13 cellular contexts compared by ENCODE assay signal in the genomic region with DNA sequence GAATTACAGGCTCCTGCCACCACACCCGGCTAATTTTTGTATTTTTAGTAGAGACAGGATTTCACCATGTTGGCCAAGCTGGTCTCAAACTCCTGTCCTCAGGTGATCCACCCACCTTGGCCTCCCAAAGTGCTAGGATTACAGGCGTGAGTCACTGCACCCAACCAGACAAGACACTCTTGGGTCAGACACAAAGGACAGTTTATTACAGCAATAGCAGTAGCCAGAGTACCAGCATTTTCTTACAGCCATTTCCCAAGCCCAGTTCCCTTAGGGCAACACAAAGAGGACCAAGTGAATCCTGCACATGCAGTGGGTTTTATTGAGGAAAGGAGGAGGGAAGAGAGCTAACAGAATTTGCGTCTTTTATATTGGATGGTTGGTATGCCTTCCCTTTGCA. TPM values are rescaled to one million over a fixed set of nuclear protein-coding genes. Genes with fewer than 3 reads are reported as not detected.
DNase-seq lines count a peak whose midpoint lies in the region; ATAC-seq, FAIRE-seq and TF ChIP-seq lines count a peak whose summit lies in the region.
"Not testable (repeated sequence)": the region's sequence is repeated elsewhere in the genome, so short reads cannot be mapped to it uniquely, and the experiment has no call there.
"Had no signal": no experiment of that assay in that cellular context is flagged by ENCODE, and none has a peak within 500 bp of the region (broad histone marks: within the 10 kb centered on the region; RNA-seq: fewer than 3 reads in every experiment).

No MANE protein-coding gene starts in this region.

- H3K27me3 ChIP-seq in mammary epithelial cell (ENCODE audit: insufficient read depth, low read length); HepG2 (ENCODE audit: control insufficient read depth in 1 of 2, insufficient read depth in 2 of 2, low read length in 2 of 2); lower lobe of right lung (ENCODE audit: low read depth); osteoblast (ENCODE audit: insufficient read depth, low read length); upper lobe of right lung: not testable (repeated sequence)

- dilution Hi-C loops in mammary epithelial cell (cut with HindIII; ENCODE audit: low sequenced_read_pairs): loop anchor here (10.0 kb wide), 2 partner anchors 86 to 326 kb away; no protein-coding TSS in a partner anchor

- not testable (repeated sequence) for H3K36me3 ChIP-seq in mammary epithelial cell (ENCODE audit: insufficient read depth, low read length); HepG2 (replicated peaks in 1 of 2; ENCODE audit: control insufficient read depth in 1 of 2, insufficient read depth in 2 of 2, low read length in 2 of 2); lower lobe of right lung; osteoblast (ENCODE audit: insufficient read depth, low read length); upper lobe of right lung

- not testable (repeated sequence) for TF ChIP-seq CTCF in C4-2B (conservative IDR thresholded peaks at IDR 0.05); mammary epithelial cell (conservative IDR thresholded peaks at IDR 0.05 in 1 of 2, IDR thresholded peaks at IDR 0.05 in 1 of 2; ENCODE audit: extremely low read depth in 1 of 2, insufficient read depth in 1 of 2, low read depth in 1 of 2, low read length in 2 of 2); epithelial cell of esophagus (IDR thresholded peaks at IDR 0.05; ENCODE audit: insufficient read depth, low read depth, low read length, missing control alignments); HepG2 (CRISPR knock-in tag; IDR thresholded peaks at IDR 0.05); lower lobe of right lung (IDR thresholded peaks at IDR 0.05); osteoblast (IDR thresholded peaks at IDR 0.05; ENCODE audit: extremely low read depth, low read depth, low read length); upper lobe of right lung (IDR thresholded peaks at IDR 0.05)

- not testable (repeated sequence) for TF ChIP-seq EP300 in HepG2 (IDR thresholded peaks at IDR 0.05; ENCODE audit: low read depth in 2 of 2, low read length in 2 of 2); HepG2 (CRISPR knock-in tag; IDR thresholded peaks at IDR 0.05; ENCODE audit: borderline replicate concordance)

- not testable (repeated sequence) for H3K9me3 ChIP-seq in mammary epithelial cell (replicated peaks; ENCODE audit: insufficient read depth, low read length); HepG2 (ENCODE audit: low read length); lower lobe of right lung; osteoblast (ENCODE audit: low read depth, low read length); upper lobe of right lung

- POLR2A ChIA-PET in HepG2 (lab: Yijun Ruan, JAX): interaction anchor here (1.1 to 2.6 kb wide), 3 partner anchors 11 to 24 kb away, joined by 3 to 26 read pairs (median 4); a partner anchor contains a TSS

- not testable (repeated sequence) for TF ChIP-seq RAD21 in HepG2 (CRISPR knock-in tag; IDR thresholded peaks at IDR 0.05)

- in situ Hi-C loops in mammary epithelial cell (cut with MboI; ENCODE audit: low sequenced_read_pairs in 2 of 2): loop anchor here in 1 of 2 donors (25.0 kb wide), 1 partner anchor 519 kb away; a partner anchor contains a TSS
- in situ Hi-C loops in HepG2 (cut with HindIII; ENCODE audit: extremely low pct_ligation_motif_present, low pct_unique_long_range_greater_than_20kb): not testable (repeated sequence)

- H3K79me2 ChIP-seq in mammary epithelial cell (ENCODE audit: insufficient read depth, low read length); HepG2 (ENCODE audit: insufficient read depth, low read length); osteoblast (ENCODE audit: insufficient read depth, low read length): not testable (repeated sequence)

- H3K4me1 ChIP-seq in mammary epithelial cell (ENCODE audit: insufficient read depth, low read length); osteoblast (ENCODE audit: insufficient read depth, low read length); upper lobe of right lung: not testable (repeated sequence)
- H3K4me1 ChIP-seq in HepG2 (ENCODE audit: insufficient read depth, low read length): peaks cover 58% of the 10 kb centered on the region
- H3K4me1 ChIP-seq in lower lobe of right lung: peaks cover 10% of the 10 kb centered on the region

- H2AFZ ChIP-seq in mammary epithelial cell (ENCODE audit: low read depth, low read length); HepG2 (ENCODE audit: low read length); osteoblast (ENCODE audit: low read length): not testable (repeated sequence)

- not testable (repeated sequence) for H4K20me1 ChIP-seq in mammary epithelial cell (ENCODE audit: insufficient read depth, low read length); HepG2 (ENCODE audit: insufficient read depth, low read length); osteoblast (ENCODE audit: insufficient read depth, low read length)

- not testable (repeated sequence) for FAIRE-seq in HepG2 (lab: Jason Lieb, UNC)

- H3K9ac ChIP-seq in mammary epithelial cell (ENCODE audit: insufficient read depth, low read length); HepG2 (ENCODE audit: insufficient read depth, low read depth, low read length): not testable (repeated sequence)

- not testable (repeated sequence) for H3K4me3 ChIP-seq in mammary epithelial cell (replicated peaks in 1 of 3; ENCODE audit: insufficient read depth in 1 of 3, low read depth in 2 of 3, low read length in 3 of 3); epithelial cell of esophagus (ENCODE audit: low read length); HepG2 (replicated peaks in 1 of 3; ENCODE audit: insufficient read depth in 1 of 3, low read depth in 2 of 3, low read length in 3 of 3); lower lobe of right lung; osteoblast (ENCODE audit: insufficient read depth, low read length); upper lobe of right lung

- not testable (repeated sequence) for BruUV-seq in mammary epithelial cell (replicated peaks; lab: Mats Ljungman, UMichigan); HepG2 (replicated peaks; lab: Mats Ljungman, UMichigan)

- 67% methylated on average over 3 of the region's 3 CpGs for WGBS in mammary epithelial cell (ENCODE audit: low coverage, missing lambda C conversion rate)
- WGBS in HepG2 (ENCODE audit: low lambda C conversion rate): 14% methylated on average over 3 of the region's 3 CpGs

- peak; percentile 4 for DNase-seq in mammary epithelial cell
- peak; percentile 28 for DNase-seq in epithelial cell of esophagus (ENCODE audit: low read depth)
- DNase-seq in islet precursor cell: peak; percentile 74
- not testable (repeated sequence) for DNase-seq in HepG2 (ENCODE audit: low spot score); lower lobe of right lung; upper lobe of right lung
- DNase-seq in osteoblast (ENCODE audit: insufficient read length, low spot score, missing footprints): peak; percentile 61

- not testable (repeated sequence) for H3K4me2 ChIP-seq in mammary epithelial cell (ENCODE audit: insufficient read depth, low read depth, low read length); HepG2 (ENCODE audit: low read depth, low read length); osteoblast (ENCODE audit: insufficient read depth, low read length)

- not testable (repeated sequence) for TF ChIP-seq POLR2A in HepG2 (IDR thresholded peaks at IDR 0.05; ENCODE audit: insufficient read depth in 1 of 2, low read depth in 2 of 2, low read length in 2 of 2)

- not testable (repeated sequence) for ATAC-seq in HepG2, lower lobe of right lung, upper lobe of right lung

- intact Hi-C loops in mammary epithelial cell (cut with micrococcal nuclease); HepG2 (cut with micrococcal nuclease; ENCODE audit: unreplicated experiment); lower lobe of right lung (cut with DNase I); upper lobe of right lung (cut with DNase I): not testable (repeated sequence)

- CTCF ChIA-PET in mammary epithelial cell (lab: Charles Lee; ENCODE audit: low non-redundant PET); HepG2 (lab: Yijun Ruan, JAX; ENCODE audit: low intra/inter-chr PET ratio, low total read pairs): not testable (repeated sequence)

- H3K27ac ChIP-seq in C4-2B (peak overlapping the region; percentile 79), lower lobe of right lung (peak overlapping the region; percentile 6), upper lobe of right lung (peak overlapping the region; percentile 11)
- not testable (repeated sequence) for H3K27ac ChIP-seq in mammary epithelial cell (ENCODE audit: insufficient read depth, low read depth, low read length); HepG2 (ENCODE audit: extremely low read length, insufficient read depth, low read length); osteoblast (ENCODE audit: low read depth, low read length)

RNA-seq across cellular contexts. Expression of a gene that starts 24.0 kb away (rescaled TPM):
- total RNA-seq in mammary epithelial cell (10 to 100 TPM; 60.9 to 98.7 TPM), HepG2 (2016; rRNA removed; fragmentation: Illumina TruSeq; extraction: Trizol) (125 and 128 TPM in 2 replicates), lower lobe of right lung (120 TPM), osteoblast (146 and 155 TPM in 2 replicates), upper lobe of right lung (148 TPM)
- polyA plus RNA-seq in mammary epithelial cell (88.8 TPM), HepG2 (2011; rRNA removed) (245 and 282 TPM in 2 replicates)
- 60.4 TPM for polyA minus RNA-seq in mammary epithelial cell
- 57.0 and 62.1 TPM in 2 replicates for total RNA-seq in HepG2 (2016; cell fraction: cytosol; rRNA removed; fragmentation: Illumina TruSeq; extraction: Trizol; ENCODE audit: low read depth)
- 114 and 129 TPM in 2 replicates for total RNA-seq in HepG2 (2016; cell fraction: insoluble cytoplasmic fraction; rRNA removed; fragmentation: Illumina TruSeq; extraction: Trizol)
- total RNA-seq in HepG2 (2016; cell fraction: membrane; rRNA removed; fragmentation: Illumina TruSeq; extraction: Trizol): 156 and 159 TPM in 2 replicates
- total RNA-seq in HepG2 (2016; cell fraction: nucleus; rRNA removed; fragmentation: Illumina TruSeq; extraction: Trizol): 69.6 and 73.3 TPM in 2 replicates
- polyA plus RNA-seq in HepG2 (2011; cell fraction: cytosol; rRNA removed): 177 and 210 TPM in 2 replicates
- polyA plus RNA-seq in HepG2 (2011; cell fraction: nucleus; rRNA removed): 217 and 220 TPM in 2 replicates
- 123 and 145 TPM in 2 replicates for polyA plus RNA-seq in HepG2 (2012)
- 33.4 and 34.1 TPM in 2 replicates for polyA plus RNA-seq in HepG2 (2016; cell fraction: cytosol; fragmentation: Illumina TruSeq; extraction: Trizol; ENCODE audit: low read depth)
- 101 and 109 TPM in 2 replicates for polyA plus RNA-seq in HepG2 (2016; cell fraction: insoluble cytoplasmic fraction; fragmentation: Illumina TruSeq; extraction: Trizol; ENCODE audit: low read depth)
- polyA plus RNA-seq in HepG2 (2016; cell fraction: membrane; fragmentation: Illumina TruSeq; extraction: Trizol; ENCODE audit: low read depth): 91.3 and 96.0 TPM in 2 replicates
- 119 and 131 TPM in 2 replicates for polyA plus RNA-seq in HepG2 (2016; cell fraction: nucleus; fragmentation: Illumina TruSeq; extraction: Trizol; ENCODE audit: insufficient read depth, low read depth)
- polyA minus RNA-seq in HepG2 (2011; rRNA and poly(A)+ RNA removed; ENCODE audit: low replicate concordance): 194 and 636 TPM in 2 replicates
- 178 and 203 TPM in 2 replicates for polyA minus RNA-seq in HepG2 (2011; cell fraction: cytosol; rRNA and poly(A)+ RNA removed)
- polyA minus RNA-seq in HepG2 (2011; cell fraction: nucleus; rRNA and poly(A)+ RNA removed): 53.7 and 80.4 TPM in 2 replicates

RNA-seq across cellular contexts. Expression of a gene that starts 24.8 kb away (rescaled TPM):
- total RNA-seq in mammary epithelial cell (10 to 100 TPM; 74.8 to 99.7 TPM), HepG2 (2016; rRNA removed; fragmentation: Illumina TruSeq; extraction: Trizol) (209 and 287 TPM in 2 replicates), lower lobe of right lung (66.8 TPM), osteoblast (51.9 and 57.5 TPM in 2 replicates), upper lobe of right lung (64.5 TPM)
- polyA plus RNA-seq in mammary epithelial cell (358 TPM), HepG2 (2011; rRNA removed) (107 and 110 TPM in 2 replicates)
- 282 TPM for polyA minus RNA-seq in mammary epithelial cell
- 29.0 and 31.7 TPM in 2 replicates for total RNA-seq in HepG2 (2016; cell fraction: cytosol; rRNA removed; fragmentation: Illumina TruSeq; extraction: Trizol; ENCODE audit: low read depth)
- 214 and 298 TPM in 2 replicates for total RNA-seq in HepG2 (2016; cell fraction: insoluble cytoplasmic fraction; rRNA removed; fragmentation: Illumina TruSeq; extraction: Trizol)
- 35.4 and 36.1 TPM in 2 replicates for total RNA-seq in HepG2 (2016; cell fraction: membrane; rRNA removed; fragmentation: Illumina TruSeq; extraction: Trizol)
- total RNA-seq in HepG2 (2016; cell fraction: nucleus; rRNA removed; fragmentation: Illumina TruSeq; extraction: Trizol): 83.7 and 87.5 TPM in 2 replicates
- polyA plus RNA-seq in HepG2 (2011; cell fraction: cytosol; rRNA removed): 278 and 291 TPM in 2 replicates
- 55.5 and 61.4 TPM in 2 replicates for polyA plus RNA-seq in HepG2 (2011; cell fraction: nucleus; rRNA removed)
- 178 and 251 TPM in 2 replicates for polyA plus RNA-seq in HepG2 (2012)
- 35.3 and 40.6 TPM in 2 replicates for polyA plus RNA-seq in HepG2 (2016; cell fraction: cytosol; fragmentation: Illumina TruSeq; extraction: Trizol; ENCODE audit: low read depth)
- polyA plus RNA-seq in HepG2 (2016; cell fraction: insoluble cytoplasmic fraction; fragmentation: Illumina TruSeq; extraction: Trizol; ENCODE audit: low read depth): 420 and 438 TPM in 2 replicates
- 35.8 and 37.4 TPM in 2 replicates for polyA plus RNA-seq in HepG2 (2016; cell fraction: membrane; fragmentation: Illumina TruSeq; extraction: Trizol; ENCODE audit: low read depth)
- 132 and 146 TPM in 2 replicates for polyA plus RNA-seq in HepG2 (2016; cell fraction: nucleus; fragmentation: Illumina TruSeq; extraction: Trizol; ENCODE audit: insufficient read depth, low read depth)
- polyA minus RNA-seq in HepG2 (2011; rRNA and poly(A)+ RNA removed; ENCODE audit: low replicate concordance): 134 and 369 TPM in 2 replicates
- polyA minus RNA-seq in HepG2 (2011; cell fraction: cytosol; rRNA and poly(A)+ RNA removed): 72.3 and 74.0 TPM in 2 replicates
- polyA minus RNA-seq in HepG2 (2011; cell fraction: nucleus; rRNA and poly(A)+ RNA removed): 83.2 and 93.4 TPM in 2 replicates

RNA-seq across cellular contexts. Expression of a gene that starts 35.8 kb away (rescaled TPM):
- total RNA-seq in mammary epithelial cell (not detected), HepG2 (2016; rRNA removed; fragmentation: Illumina TruSeq; extraction: Trizol) (0.60 and 1.2 TPM in 2 replicates), lower lobe of right lung (1.2 TPM), osteoblast (under 0.01 TPM in 1 of 2 replicates, not detected in the other), upper lobe of right lung (1.5 TPM)
- polyA plus RNA-seq in mammary epithelial cell (not detected), HepG2 (2011; rRNA removed) (0.38 and 0.59 TPM in 2 replicates)
- polyA minus RNA-seq in mammary epithelial cell: not detected
- 0.53 and 0.61 TPM in 2 replicates for total RNA-seq in HepG2 (2016; cell fraction: cytosol; rRNA removed; fragmentation: Illumina TruSeq; extraction: Trizol; ENCODE audit: low read depth)
- 0.43 and 0.89 TPM in 2 replicates for total RNA-seq in HepG2 (2016; cell fraction: insoluble cytoplasmic fraction; rRNA removed; fragmentation: Illumina TruSeq; extraction: Trizol)
- total RNA-seq in HepG2 (2016; cell fraction: membrane; rRNA removed; fragmentation: Illumina TruSeq; extraction: Trizol): 0.90 and 0.96 TPM in 2 replicates
- 1.0 and 1.1 TPM in 2 replicates for total RNA-seq in HepG2 (2016; cell fraction: nucleus; rRNA removed; fragmentation: Illumina TruSeq; extraction: Trizol)
- 0.24 and 0.28 TPM in 2 replicates for polyA plus RNA-seq in HepG2 (2011; cell fraction: cytosol; rRNA removed)
- polyA plus RNA-seq in HepG2 (2011; cell fraction: nucleus; rRNA removed): 0.84 and 1.1 TPM in 2 replicates
- polyA plus RNA-seq in HepG2 (2012): 0.49 and 1.2 TPM in 2 replicates
- 0.42 and 0.53 TPM in 2 replicates for polyA plus RNA-seq in HepG2 (2016; cell fraction: cytosol; fragmentation: Illumina TruSeq; extraction: Trizol; ENCODE audit: low read depth)
- polyA plus RNA-seq in HepG2 (2016; cell fraction: insoluble cytoplasmic fraction; fragmentation: Illumina TruSeq; extraction: Trizol; ENCODE audit: low read depth): 0.80 and 0.84 TPM in 2 replicates
- polyA plus RNA-seq in HepG2 (2016; cell fraction: membrane; fragmentation: Illumina TruSeq; extraction: Trizol; ENCODE audit: low read depth): 0.63 and 0.65 TPM in 2 replicates
- polyA plus RNA-seq in HepG2 (2016; cell fraction: nucleus; fragmentation: Illumina TruSeq; extraction: Trizol; ENCODE audit: insufficient read depth, low read depth): 1.5 and 1.6 TPM in 2 replicates
- polyA minus RNA-seq in HepG2 (2011; rRNA and poly(A)+ RNA removed; ENCODE audit: low replicate concordance): 0.05 and 0.22 TPM in 2 replicates
- not detected in 2 replicates for polyA minus RNA-seq in HepG2 (2011; cell fraction: cytosol; rRNA and poly(A)+ RNA removed)
- 0.77 and 0.99 TPM in 2 replicates for polyA minus RNA-seq in HepG2 (2011; cell fraction: nucleus; rRNA and poly(A)+ RNA removed)
- total RNA-seq: A172; CD8-positive, alpha-beta memory T cell; Daoy had no signal
- polyA plus RNA-seq: CD4-positive, alpha-beta memory T cell; CD4-positive, CD25-positive, alpha-beta regulatory T cell had no signal
